Comparison of ENCODE assay signal across 2 cellular contexts in genomic region chr1:46205141-46205540, GRCh38.
TF ChIP-seq lines count a peak whose summit lies in the region.

No MANE protein-coding gene starts in this region.

TF ChIP-seq in SK-N-SH, 30 proteins besides CTCF, POLR2A, EP300 and RAD21 (continued from another document):
- TF ChIP-seq ZBTB33 (IDR thresholded peaks at IDR 0.05; ENCODE audit: borderline replicate concordance, low read depth): no peak
- TF ChIP-seq USF2 (IDR thresholded peaks at IDR 0.05; ENCODE audit: borderline replicate concordance, low read depth, low read length): no peak
- TF ChIP-seq TCF12 (IDR thresholded peaks at IDR 0.05): no peak
- no peak for TF ChIP-seq TEAD4 (IDR thresholded peaks at IDR 0.05; ENCODE audit: borderline replicate concordance, insufficient read depth)
- TF ChIP-seq REST (IDR thresholded peaks at IDR 0.05; ENCODE audit: low read depth, low read length): no peak
- no peak for TF ChIP-seq RFX5 (IDR thresholded peaks at IDR 0.05; ENCODE audit: low read length)
- no peak for TF ChIP-seq MXI1 (IDR thresholded peaks at IDR 0.05; ENCODE audit: low read depth, low read length)
- no peak for TF ChIP-seq CHD2 (IDR thresholded peaks at IDR 0.05; ENCODE audit: low read length, partially characterized antibody)
- no peak for TF ChIP-seq NFIC (IDR thresholded peaks at IDR 0.05; ENCODE audit: borderline replicate concordance)
- TF ChIP-seq IRF3 (IDR thresholded peaks at IDR 0.05; ENCODE audit: low read depth, low read length): no peak
- TF ChIP-seq FOSL2 (IDR thresholded peaks at IDR 0.05; ENCODE audit: borderline replicate concordance, low read depth): no peak
- no peak for TF ChIP-seq SMC3 (IDR thresholded peaks at IDR 0.05; ENCODE audit: low read depth, low read length)
- TF ChIP-seq SIN3A (IDR thresholded peaks at IDR 0.05; ENCODE audit: borderline replicate concordance, low read depth, low read length): no peak

TF ChIP-seq in SK-N-SH treated with all-trans-retinoic acid at 6 μM for 48 hours, 23 proteins besides CTCF, POLR2A, EP300 and RAD21 (continued from another document):
- TF ChIP-seq TSHZ2 (CRISPR knock-in tag; IDR thresholded peaks at IDR 0.05) (no peak), CREB5 (CRISPR knock-in tag; IDR thresholded peaks at IDR 0.05; ENCODE audit: low read depth) (no peak), PATZ1 (CRISPR knock-in tag; IDR thresholded peaks at IDR 0.05; ENCODE audit: borderline replicate concordance) (no peak), BACH2 (CRISPR knock-in tag; IDR thresholded peaks at IDR 0.05; ENCODE audit: borderline replicate concordance) (no peak), RARB (CRISPR knock-in tag; IDR thresholded peaks at IDR 0.05) (no peak)
